ENCODE assay signal across 8 cellular contexts in genomic region chr6:112180095-112180820, GRCh38.
A peak's percentile ranks its signal among the peaks of the same experiment; 100 is the strongest.
DNase-seq lines count a peak whose midpoint lies in the region; ATAC-seq, FAIRE-seq and TF ChIP-seq lines count a peak whose summit lies in the region.

No MANE protein-coding gene starts in this region.

- no peak overlapping the region for H3K4me2 ChIP-seq in HepG2 (ENCODE audit: low read depth, low read length)

- intact Hi-C loops in HepG2 (cut with micrococcal nuclease; ENCODE audit: unreplicated experiment) = loop anchor here (1.0 kb wide), 2 partner anchors 132 to 192 kb away; no protein-coding TSS in a partner anchor
- intact Hi-C loops in stomach (cut with DNase I; ENCODE audit: low total_unique reads) = loop anchor here (5.0 kb wide), 1 partner anchor 132 kb away; no protein-coding TSS in a partner anchor

- H3K9me3 ChIP-seq in HepG2 (ENCODE audit: low read length) (no peaks in the 10 kb centered on the region), stomach (no peaks in the 10 kb centered on the region)

- H3K9ac ChIP-seq in HepG2 (ENCODE audit: insufficient read depth, low read depth, low read length) = no peak overlapping the region

- no peak overlapping the region for H3K27ac ChIP-seq in HepG2 (ENCODE audit: extremely low read length, insufficient read depth, low read length)
- H3K27ac ChIP-seq in stomach = peak overlapping the region in 1 of 5 donors; percentile 14

- TF ChIP-seq RAD21 in HepG2 (CRISPR knock-in tag; IDR thresholded peaks at IDR 0.05) = peak; percentile 71

- peak; percentile 40 for FAIRE-seq in HepG2 (lab: Jason Lieb, UNC)

- H4K20me1 ChIP-seq in HepG2 (ENCODE audit: insufficient read depth, low read length) = no peaks in the 10 kb centered on the region

- TF ChIP-seq POLR2A in HepG2 (IDR thresholded peaks at IDR 0.05; ENCODE audit: insufficient read depth in 1 of 2, low read depth in 2 of 2, low read length in 2 of 2) (no peak), stomach (IDR thresholded peaks at IDR 0.05) (no peak)

- H3K36me3 ChIP-seq in HepG2 (replicated peaks in 1 of 2; ENCODE audit: control insufficient read depth in 1 of 2, insufficient read depth in 2 of 2, low read length in 2 of 2) (no peaks in the 10 kb centered on the region), stomach (peaks cover 0 to 16% (median 8%) of the 10 kb centered on the region in 4 donors)

- H3K27me3 ChIP-seq in HepG2 (ENCODE audit: control insufficient read depth in 1 of 2, insufficient read depth in 2 of 2, low read length in 2 of 2) = peaks cover 0 to 5% of the 10 kb centered on the region in 2 experiments; a peak in 2 of 5 replicates
- H3K27me3 ChIP-seq in stomach = peaks cover 0 to 2% (median 0%) of the 10 kb centered on the region in 3 donors

- in situ Hi-C loops in SK-MEL-5 (cut with HindIII; ENCODE audit: low pct_unique_long_range_greater_than_20kb, low sequenced_read_pairs) = no loop called here
- in situ Hi-C loops in HepG2 (cut with HindIII; ENCODE audit: extremely low pct_ligation_motif_present, low pct_unique_long_range_greater_than_20kb) = no loop called here

- peak; percentile 15 to 47 for DNase-seq in stimulated activated CD4-positive, alpha-beta T cell treated with anti-CD3 and anti-CD28 coated beads, Interleukin-15, amount 100 ng/mL, for 48 hours (ENCODE audit: low read depth in 2 of 2)
- no peak for DNase-seq in stimulated activated CD4-positive, alpha-beta T cell treated with anti-CD3 and anti-CD28 coated beads, Interleukin-4, amount 100 ng/mL, for 1 hour
- peak; percentile 90 for DNase-seq in NCI-H1105 (lab: John Stamatoyannopoulos, UW)
- peak; percentile 85 for DNase-seq in SK-MEL-5 (ENCODE audit: low read depth, low spot score)
- peak; percentile 42 for DNase-seq in cerebellum (ENCODE audit: low spot score)
- peak; percentile 90 for DNase-seq in HepG2 (ENCODE audit: low spot score)
- DNase-seq in stomach = no peak

- no peak overlapping the region for H3K4me3 ChIP-seq in HepG2 (replicated peaks in 1 of 3; ENCODE audit: insufficient read depth in 1 of 3, low read depth in 2 of 3, low read length in 3 of 3)
- H3K4me3 ChIP-seq in stomach = no peak overlapping the region

- 60% methylated on average over 6 of the region's 6 CpGs for WGBS in HepG2 (ENCODE audit: low lambda C conversion rate)
- WGBS in stomach, 5 donors = 54 to 57% (median 55%) methylated on average over 6 of the region's 6 CpGs

- no peak overlapping the region for H2AFZ ChIP-seq in HepG2 (ENCODE audit: low read length)

- TF ChIP-seq CTCF in HepG2 (CRISPR knock-in tag; IDR thresholded peaks at IDR 0.05) (peak; percentile 79), stomach (IDR thresholded peaks at IDR 0.05) (peak in 5 of 7 experiments; percentile 29 to 70 (median 56))

- no peaks in the 10 kb centered on the region for H3K79me2 ChIP-seq in HepG2 (ENCODE audit: insufficient read depth, low read length)

- BruUV-seq in HepG2 (replicated peaks; lab: Mats Ljungman, UMichigan) = no TSS peak

- POLR2A ChIA-PET in HepG2 (lab: Yijun Ruan, JAX) = no interaction called here

- H3K4me1 ChIP-seq in HepG2 (ENCODE audit: insufficient read depth, low read length) (no peaks in the 10 kb centered on the region), stomach (peaks cover 0 to 21% (median 9%) of the 10 kb centered on the region in 4 donors)

- TF ChIP-seq EP300 in HepG2 (IDR thresholded peaks at IDR 0.05; ENCODE audit: low read depth in 2 of 2, low read length in 2 of 2) = no peak
- no peak for TF ChIP-seq EP300 in HepG2 (CRISPR knock-in tag; IDR thresholded peaks at IDR 0.05; ENCODE audit: borderline replicate concordance)
- TF ChIP-seq EP300 in stomach (IDR thresholded peaks at IDR 0.05) = no peak

- CTCF ChIA-PET in HepG2 (lab: Yijun Ruan, JAX; ENCODE audit: low intra/inter-chr PET ratio, low total read pairs) = interaction anchor here (0.6 to 2.8 kb wide), 4 partner anchors 131 to 1729 kb away, joined by 3 to 70 read pairs (median 4); no protein-coding TSS in a partner anchor

- ATAC-seq in HG02623 (IDR thresholded peaks at IDR 0.05; ENCODE audit: unreplicated experiment) (peak; percentile 84), HepG2 (peak; percentile 91)

TF ChIP-seq in HepG2, 621 proteins besides CTCF, POLR2A, EP300 and RAD21 (continues in another document):
- TF ChIP-seq AKAP8 (CRISPR knock-in tag; IDR thresholded peaks at IDR 0.05) (no peak), PAF1 (CRISPR knock-in tag; IDR thresholded peaks at IDR 0.05) (no peak), ZNF121 (CRISPR knock-in tag; IDR thresholded peaks at IDR 0.05) (no peak), SETDB1 (CRISPR knock-in tag; IDR thresholded peaks at IDR 0.05; ENCODE audit: borderline replicate concordance) (no peak), SOX13 (IDR thresholded peaks at IDR 0.05) (no peak), SOX13 (CRISPR knock-in tag; conservative IDR thresholded peaks at IDR 0.05 in 1 of 2, IDR thresholded peaks at IDR 0.05 in 1 of 2) (no peak), SMC3 (IDR thresholded peaks at IDR 0.05; ENCODE audit: low read length) (peak; percentile 85), NFYB (CRISPR knock-in tag; IDR thresholded peaks at IDR 0.05) (no peak), PHF5A (CRISPR knock-in tag; IDR thresholded peaks at IDR 0.05; ENCODE audit: low read depth, unreplicated experiment) (no peak), STAG1 (CRISPR knock-in tag; IDR thresholded peaks at IDR 0.05) (peak; percentile 84), KAT2B (IDR thresholded peaks at IDR 0.05; ENCODE audit: borderline replicate concordance, low read depth, low read length) (no peak), ARID3A (IDR thresholded peaks at IDR 0.05; ENCODE audit: low read depth, low read length) (0 out of 2 replicates have a peak, but pooled peaks have one; percentile 14), CEBPG (CRISPR knock-in tag; IDR thresholded peaks at IDR 0.05) (no peak), ASH2L (IDR thresholded peaks at IDR 0.05; ENCODE audit: insufficient read length, low read depth, low read length) (no peak), SCMH1 (CRISPR knock-in tag; IDR thresholded peaks at IDR 0.05; ENCODE audit: borderline replicate concordance) (no peak), NCOA2 (CRISPR knock-in tag; IDR thresholded peaks at IDR 0.05) (no peak), SP4 (CRISPR knock-in tag; IDR thresholded peaks at IDR 0.05) (no peak), CREB1 (IDR thresholded peaks at IDR 0.05) (no peak), CREB1 (CRISPR knock-in tag; IDR thresholded peaks at IDR 0.05) (no peak), ZNF850 (CRISPR knock-in tag; conservative IDR thresholded peaks at IDR 0.05) (no peak), RARG (CRISPR knock-in tag; IDR thresholded peaks at IDR 0.05; ENCODE audit: low read depth) (no peak), ZFAT (CRISPR knock-in tag; conservative IDR thresholded peaks at IDR 0.05) (no peak), PAWR (CRISPR knock-in tag; IDR thresholded peaks at IDR 0.05; ENCODE audit: borderline replicate concordance) (no peak), ZNF326 (CRISPR knock-in tag; IDR thresholded peaks at IDR 0.05; ENCODE audit: borderline replicate concordance) (no peak)
- TF ChIP-seq, protein P1, sequence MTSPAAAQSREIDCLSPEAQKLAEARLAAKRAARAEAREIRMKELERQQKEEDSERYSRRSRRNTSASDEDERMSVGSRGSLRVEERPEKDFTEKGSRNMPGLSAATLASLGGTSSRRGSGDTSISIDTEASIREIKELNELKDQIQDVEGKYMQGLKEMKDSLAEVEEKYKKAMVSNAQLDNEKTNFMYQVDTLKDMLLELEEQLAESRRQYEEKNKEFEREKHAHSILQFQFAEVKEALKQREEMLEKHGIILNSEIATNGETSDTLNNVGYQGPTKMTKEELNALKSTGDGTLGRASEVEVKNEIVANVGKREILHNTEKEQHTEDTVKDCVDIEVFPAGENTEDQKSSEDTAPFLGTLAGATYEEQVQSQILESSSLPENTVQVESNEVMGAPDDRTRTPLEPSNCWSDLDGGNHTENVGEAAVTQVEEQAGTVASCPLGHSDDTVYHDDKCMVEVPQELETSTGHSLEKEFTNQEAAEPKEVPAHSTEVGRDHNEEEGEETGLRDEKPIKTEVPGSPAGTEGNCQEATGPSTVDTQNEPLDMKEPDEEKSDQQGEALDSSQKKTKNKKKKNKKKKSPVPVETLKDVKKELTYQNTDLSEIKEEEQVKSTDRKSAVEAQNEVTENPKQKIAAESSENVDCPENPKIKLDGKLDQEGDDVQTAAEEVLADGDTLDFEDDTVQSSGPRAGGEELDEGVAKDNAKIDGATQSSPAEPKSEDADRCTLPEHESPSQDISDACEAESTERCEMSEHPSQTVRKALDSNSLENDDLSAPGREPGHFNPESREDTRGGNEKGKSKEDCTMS (CRISPR knock-in tag; conservative IDR thresholded peaks at IDR 0.05) = no peak

Comparison
In these comparisons a context has a peak if more than half of its experiments do, and no peak if none do; other contexts are left out.
1. DNase-seq: peak in stimulated activated CD4-positive, alpha-beta T cell treated with anti-CD3 and anti-CD28 coated beads, Interleukin-15, amount 100 ng/mL, for 48 hours (2 of 2), NCI-H1105 (single experiment), SK-MEL-5 (single experiment), cerebellum (single experiment) and HepG2 (single experiment); none in stimulated activated CD4-positive, alpha-beta T cell treated with anti-CD3 and anti-CD28 coated beads, Interleukin-4, amount 100 ng/mL, for 1 hour (single experiment) and stomach (single experiment).